ENCODE assay signal across 1 cellular context in the genomic region with DNA sequence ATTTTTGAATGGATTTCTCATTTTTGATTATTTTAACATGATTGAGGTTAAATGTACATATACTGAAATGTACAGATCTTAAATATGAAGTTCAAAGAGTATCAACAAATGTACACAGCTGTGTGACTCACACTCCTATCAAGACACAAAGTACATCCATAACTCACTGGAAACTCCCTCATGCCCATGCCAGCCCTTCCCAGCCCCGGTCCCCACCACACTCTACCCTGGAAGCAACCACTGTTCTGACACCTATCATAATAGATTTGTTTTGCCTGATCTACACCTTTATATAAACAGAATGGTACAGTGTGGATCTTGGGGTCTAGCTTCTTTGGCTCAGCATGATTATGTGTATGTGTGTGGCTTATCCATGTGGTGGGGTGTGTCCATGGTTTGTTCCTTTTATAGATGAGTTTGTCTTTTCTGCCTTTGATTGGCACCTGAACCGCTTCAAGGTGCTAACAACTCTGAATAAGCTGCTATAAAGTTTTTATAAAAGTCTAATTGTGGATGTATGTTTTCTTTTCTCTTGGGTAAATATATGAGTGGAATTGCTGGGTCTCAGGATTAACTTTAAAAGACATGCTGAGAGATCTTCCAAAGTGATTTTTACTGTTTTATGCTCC.
TF ChIP-seq lines count a peak whose summit lies in the region.

No MANE protein-coding gene starts in this region.

TF ChIP-seq in GM12878, 131 proteins besides CTCF, POLR2A, EP300 and RAD21:
- no peak for TF ChIP-seq PAX5 (IDR thresholded peaks at IDR 0.05; ENCODE audit: borderline replicate concordance, low read depth, low read length)
- TF ChIP-seq, protein P1, sequence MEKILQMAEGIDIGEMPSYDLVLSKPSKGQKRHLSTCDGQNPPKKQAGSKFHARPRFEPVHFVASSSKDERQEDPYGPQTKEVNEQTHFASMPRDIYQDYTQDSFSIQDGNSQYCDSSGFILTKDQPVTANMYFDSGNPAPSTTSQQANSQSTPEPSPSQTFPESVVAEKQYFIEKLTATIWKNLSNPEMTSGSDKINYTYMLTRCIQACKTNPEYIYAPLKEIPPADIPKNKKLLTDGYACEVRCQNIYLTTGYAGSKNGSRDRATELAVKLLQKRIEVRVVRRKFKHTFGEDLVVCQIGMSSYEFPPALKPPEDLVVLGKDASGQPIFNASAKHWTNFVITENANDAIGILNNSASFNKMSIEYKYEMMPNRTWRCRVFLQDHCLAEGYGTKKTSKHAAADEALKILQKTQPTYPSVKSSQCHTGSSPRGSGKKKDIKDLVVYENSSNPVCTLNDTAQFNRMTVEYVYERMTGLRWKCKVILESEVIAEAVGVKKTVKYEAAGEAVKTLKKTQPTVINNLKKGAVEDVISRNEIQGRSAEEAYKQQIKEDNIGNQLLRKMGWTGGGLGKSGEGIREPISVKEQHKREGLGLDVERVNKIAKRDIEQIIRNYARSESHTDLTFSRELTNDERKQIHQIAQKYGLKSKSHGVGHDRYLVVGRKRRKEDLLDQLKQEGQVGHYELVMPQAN (conservative IDR thresholded peaks at IDR 0.05), result no peak
- TF ChIP-seq MTA2 (IDR thresholded peaks at IDR 0.05; ENCODE audit: low read depth), result no peak
- TF ChIP-seq CUX1 (IDR thresholded peaks at IDR 0.05; ENCODE audit: insufficient replicate concordance, low read depth, low read length), result no peak
- no peak for TF ChIP-seq EGR1 (IDR thresholded peaks at IDR 0.05; ENCODE audit: borderline replicate concordance in 1 of 2, low read depth in 2 of 2, low read length in 2 of 2)
- TF ChIP-seq KAT2A (conservative IDR thresholded peaks at IDR 0.05; ENCODE audit: control insufficient read depth, low read depth, low read length), result no peak
- no peak for TF ChIP-seq IRF4 (IDR thresholded peaks at IDR 0.05; ENCODE audit: low read depth, low read length)
- no peak for TF ChIP-seq RUNX3 (IDR thresholded peaks at IDR 0.05; ENCODE audit: low read length)
- TF ChIP-seq, protein P2, sequence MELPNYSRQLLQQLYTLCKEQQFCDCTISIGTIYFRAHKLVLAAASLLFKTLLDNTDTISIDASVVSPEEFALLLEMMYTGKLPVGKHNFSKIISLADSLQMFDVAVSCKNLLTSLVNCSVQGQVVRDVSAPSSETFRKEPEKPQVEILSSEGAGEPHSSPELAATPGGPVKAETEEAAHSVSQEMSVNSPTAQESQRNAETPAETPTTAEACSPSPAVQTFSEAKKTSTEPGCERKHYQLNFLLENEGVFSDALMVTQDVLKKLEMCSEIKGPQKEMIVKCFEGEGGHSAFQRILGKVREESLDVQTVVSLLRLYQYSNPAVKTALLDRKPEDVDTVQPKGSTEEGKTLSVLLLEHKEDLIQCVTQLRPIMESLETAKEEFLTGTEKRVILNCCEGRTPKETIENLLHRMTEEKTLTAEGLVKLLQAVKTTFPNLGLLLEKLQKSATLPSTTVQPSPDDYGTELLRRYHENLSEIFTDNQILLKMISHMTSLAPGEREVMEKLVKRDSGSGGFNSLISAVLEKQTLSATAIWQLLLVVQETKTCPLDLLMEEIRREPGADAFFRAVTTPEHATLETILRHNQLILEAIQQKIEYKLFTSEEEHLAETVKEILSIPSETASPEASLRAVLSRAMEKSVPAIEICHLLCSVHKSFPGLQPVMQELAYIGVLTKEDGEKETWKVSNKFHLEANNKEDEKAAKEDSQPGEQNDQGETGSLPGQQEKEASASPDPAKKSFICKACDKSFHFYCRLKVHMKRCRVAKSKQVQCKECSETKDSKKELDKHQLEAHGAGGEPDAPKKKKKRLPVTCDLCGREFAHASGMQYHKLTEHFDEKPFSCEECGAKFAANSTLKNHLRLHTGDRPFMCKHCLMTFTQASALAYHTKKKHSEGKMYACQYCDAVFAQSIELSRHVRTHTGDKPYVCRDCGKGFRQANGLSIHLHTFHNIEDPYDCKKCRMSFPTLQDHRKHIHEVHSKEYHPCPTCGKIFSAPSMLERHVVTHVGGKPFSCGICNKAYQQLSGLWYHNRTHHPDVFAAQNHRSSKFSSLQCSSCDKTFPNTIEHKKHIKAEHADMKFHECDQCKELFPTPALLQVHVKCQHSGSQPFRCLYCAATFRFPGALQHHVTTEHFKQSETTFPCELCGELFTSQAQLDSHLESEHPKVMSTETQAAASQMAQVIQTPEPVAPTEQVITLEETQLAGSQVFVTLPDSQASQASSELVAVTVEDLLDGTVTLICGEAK (IDR thresholded peaks at IDR 0.05; ENCODE audit: borderline replicate concordance), result no peak
- no peak for TF ChIP-seq ELK1 (IDR thresholded peaks at IDR 0.05; ENCODE audit: low read depth, low read length)
- no peak for TF ChIP-seq CBX5 (IDR thresholded peaks at IDR 0.05; ENCODE audit: low read depth)
